ENCODE assay signal across 34 cellular contexts in the genomic region with DNA sequence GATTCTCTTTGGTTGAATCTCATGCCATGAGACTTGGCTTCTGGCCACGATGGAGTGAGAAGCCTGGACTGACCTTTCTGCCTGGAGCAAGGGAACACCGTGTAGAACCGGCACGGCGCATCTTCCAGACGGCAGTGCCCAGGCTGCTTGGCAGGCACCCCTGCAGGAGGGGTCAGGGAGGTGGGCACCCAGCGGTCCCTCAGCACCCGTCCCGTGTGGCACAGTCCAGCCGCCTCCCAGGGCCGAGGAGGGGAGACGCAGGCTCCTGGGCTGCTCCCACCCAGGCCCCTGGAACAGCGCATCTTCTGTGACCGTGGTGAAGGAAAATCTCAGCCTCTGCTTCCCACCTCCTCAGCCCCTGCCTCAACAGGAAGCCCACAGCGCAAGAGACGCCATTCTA.
"Had no signal": no experiment of that assay in that cellular context is flagged by ENCODE, and none has a peak within 500 bp of the region (broad histone marks: within the 10 kb centered on the region; RNA-seq: fewer than 3 reads in every experiment).

No MANE protein-coding gene starts in this region.

- ATAC-seq: activated CD4-positive, CD25-positive, alpha-beta regulatory T cell treated with anti-CD3 and anti-CD28 coated beads, Interleukin-2, amount 50 U/mL, for 24 hours; activated CD8-positive, alpha-beta memory T cell treated with anti-CD3 and anti-CD28 coated beads, Interleukin-2, amount 10 ng/mL, durations not matched to agents 7 days and 5 days; activated CD8-positive, alpha-beta T cell treated with anti-CD3 and anti-CD28 coated beads for 36 hours; activated naive CD8-positive, alpha-beta T cell treated with anti-CD3 and anti-CD28 coated beads, Interleukin-2, amount 50 U/mL, for 24 hours; body of pancreas; effector memory CD8-positive, alpha-beta T cell; foreskin keratinocyte; gastroesophageal sphincter had no signal

- H3K4me1 Mint-ChIP-seq: activated CD8-positive, alpha-beta memory T cell treated with anti-CD3 and anti-CD28 coated beads, Interleukin-2, amount 10 ng/mL, durations not matched to agents 7 days and 5 days had no signal

- H3K4me3 Mint-ChIP-seq: activated B cell treated with CpG ODN at 0.5 μM for 24 hours; activated CD8-positive, alpha-beta memory T cell treated with anti-CD3 and anti-CD28 coated beads, Interleukin-2, amount 10 ng/mL, durations not matched to agents 7 days and 5 days; activated CD8-positive, alpha-beta T cell treated with anti-CD3 and anti-CD28 coated beads for 36 hours; activated naive CD4-positive, alpha-beta T cell treated with anti-CD3 and anti-CD28 coated beads for 36 hours; activated naive CD4-positive, alpha-beta T cell treated with anti-CD3 and anti-CD28 coated beads, Interleukin-2, amount 50 U/mL, for 24 hours; activated naive CD8-positive, alpha-beta T cell treated with anti-CD3 and anti-CD28 coated beads for 36 hours; activated naive CD8-positive, alpha-beta T cell treated with anti-CD3 and anti-CD28 coated beads, Interleukin-2, amount 50 U/mL, for 24 hours; activated T-helper 1 cell treated with anti-CD3 and anti-CD28 coated beads, Interleukin-12 subunit alpha, Interleukin-12 subunit beta, Interleukin-2, Interleukin-4 antibody, amounts not matched to agents 30 ng/mL and 10 ng/mL and 1 ng/mL, durations not matched to agents 14 hours and 24 hours and 36 hours; effector memory CD8-positive, alpha-beta T cell had no signal

- H3K4me2 ChIP-seq: hepatocyte had no signal

- H3K9me3 ChIP-seq: adrenal gland, body of pancreas, esophagus muscularis mucosa, gastroesophageal sphincter, heart right ventricle had no signal

- H3K4me3 ChIP-seq: adrenal gland, body of pancreas, esophagus muscularis mucosa, gastroesophageal sphincter, heart right ventricle, hepatocyte had no signal

- H3K9me3 Mint-ChIP-seq: activated B cell treated with CpG ODN at 0.5 μM for 24 hours; activated CD8-positive, alpha-beta T cell treated with anti-CD3 and anti-CD28 coated beads for 36 hours; activated naive CD4-positive, alpha-beta T cell treated with anti-CD3 and anti-CD28 coated beads for 36 hours; activated naive CD4-positive, alpha-beta T cell treated with anti-CD3 and anti-CD28 coated beads, Interleukin-2, amount 50 U/mL, for 24 hours; activated naive CD8-positive, alpha-beta T cell treated with anti-CD3 and anti-CD28 coated beads for 36 hours; activated naive CD8-positive, alpha-beta T cell treated with anti-CD3 and anti-CD28 coated beads, Interleukin-2, amount 50 U/mL, for 24 hours; activated T-helper 1 cell treated with anti-CD3 and anti-CD28 coated beads, Interleukin-12 subunit alpha, Interleukin-12 subunit beta, Interleukin-2, Interleukin-4 antibody, amounts not matched to agents 30 ng/mL and 10 ng/mL and 1 ng/mL, durations not matched to agents 14 hours and 24 hours and 36 hours; activated T-helper 2 cell treated with anti-CD3 and anti-CD28 coated beads, Interferon-gamma antibody, Interleukin-2, Interleukin-4, amounts not matched to agents 10 μg/mL and 5 μg/mL and 100 μg/mL, durations not matched to agents 14 hours and 24 hours and 36 hours; effector memory CD8-positive, alpha-beta T cell had no signal

- H3K27me3 ChIP-seq: body of pancreas, hepatocyte had no signal

- DNase-seq: activated B cell treated with CpG ODN at 0.5 μM for 24 hours; activated CD4-positive, alpha-beta T cell treated with anti-CD3 and anti-CD28 coated beads for 48 hours; activated CD4-positive, alpha-beta T cell treated with anti-CD3 and anti-CD28 coated beads, Interleukin-2, amount 50 U/mL, for 1 hour; activated CD4-positive, alpha-beta T cell treated with anti-CD3 and anti-CD28 coated beads, Interleukin-2, amount 50 U/mL, for 48 hours; activated CD8-positive, alpha-beta memory T cell treated with anti-CD3 and anti-CD28 coated beads, Interleukin-2, amount 10 ng/mL, durations not matched to agents 7 days and 5 days; activated CD8-positive, alpha-beta memory T cell treated with anti-CD3 and anti-CD28 coated beads, Interleukin-2, amount 50 U/mL, for 4 hours; activated CD8-positive, alpha-beta T cell treated with anti-CD3 and anti-CD28 coated beads for 36 hours; activated effector memory CD4-positive, alpha-beta T cell treated with anti-CD3 and anti-CD28 coated beads, Interleukin-2, amount 50 U/mL, for 16 hours; activated naive CD4-positive, alpha-beta T cell treated with anti-CD3 and anti-CD28 coated beads for 36 hours; activated naive CD8-positive, alpha-beta T cell treated with anti-CD3 and anti-CD28 coated beads for 36 hours; activated naive CD8-positive, alpha-beta T cell treated with anti-CD3 and anti-CD28 coated beads, Interleukin-2, amount 50 U/mL, for 24 hours; activated T-cell treated with anti-CD3 and anti-CD28 coated beads, Interleukin-2, amount 50 U/mL, for 1 hour; activated T-cell treated with anti-CD3 and anti-CD28 coated beads, Interleukin-2, amount 50 U/mL, for 48 hours; adrenal gland; amygdala; aorta; body of pancreas; caudate nucleus; cortex of kidney; dermis blood vessel endothelial cell; effector CD4-positive, alpha-beta T cell; effector memory CD8-positive, alpha-beta T cell; erythroblast; foreskin keratinocyte; heart right ventricle; T-helper 2 cell had no signal

- H3K27ac Mint-ChIP-seq: activated B cell treated with CpG ODN at 0.5 μM for 24 hours; activated CD8-positive, alpha-beta memory T cell treated with anti-CD3 and anti-CD28 coated beads, Interleukin-2, amount 10 ng/mL, durations not matched to agents 7 days and 5 days; activated CD8-positive, alpha-beta T cell treated with anti-CD3 and anti-CD28 coated beads for 36 hours; activated naive CD4-positive, alpha-beta T cell treated with anti-CD3 and anti-CD28 coated beads for 36 hours; activated naive CD4-positive, alpha-beta T cell treated with anti-CD3 and anti-CD28 coated beads, Interleukin-2, amount 50 U/mL, for 24 hours; activated naive CD8-positive, alpha-beta T cell treated with anti-CD3 and anti-CD28 coated beads for 36 hours; activated naive CD8-positive, alpha-beta T cell treated with anti-CD3 and anti-CD28 coated beads, Interleukin-2, amount 50 U/mL, for 24 hours; activated T-helper 1 cell treated with anti-CD3 and anti-CD28 coated beads, Interleukin-12 subunit alpha, Interleukin-12 subunit beta, Interleukin-2, Interleukin-4 antibody, amounts not matched to agents 30 ng/mL and 10 ng/mL and 1 ng/mL, durations not matched to agents 14 hours and 24 hours and 36 hours; activated T-helper 2 cell treated with anti-CD3 and anti-CD28 coated beads, Interferon-gamma antibody, Interleukin-2, Interleukin-4, amounts not matched to agents 10 μg/mL and 5 μg/mL and 100 μg/mL, durations not matched to agents 14 hours and 24 hours and 36 hours; effector memory CD8-positive, alpha-beta T cell had no signal

- H3K36me3 ChIP-seq: adrenal gland, esophagus muscularis mucosa, gastroesophageal sphincter, heart right ventricle had no signal

- H2AFZ ChIP-seq: hepatocyte had no signal

- H3K27ac ChIP-seq: adrenal gland, body of pancreas, esophagus muscularis mucosa, foreskin keratinocyte, gastroesophageal sphincter, heart right ventricle, hepatocyte, VCaP had no signal
